Comparison of ENCODE assay signal across 8 cellular contexts in the genomic region with DNA sequence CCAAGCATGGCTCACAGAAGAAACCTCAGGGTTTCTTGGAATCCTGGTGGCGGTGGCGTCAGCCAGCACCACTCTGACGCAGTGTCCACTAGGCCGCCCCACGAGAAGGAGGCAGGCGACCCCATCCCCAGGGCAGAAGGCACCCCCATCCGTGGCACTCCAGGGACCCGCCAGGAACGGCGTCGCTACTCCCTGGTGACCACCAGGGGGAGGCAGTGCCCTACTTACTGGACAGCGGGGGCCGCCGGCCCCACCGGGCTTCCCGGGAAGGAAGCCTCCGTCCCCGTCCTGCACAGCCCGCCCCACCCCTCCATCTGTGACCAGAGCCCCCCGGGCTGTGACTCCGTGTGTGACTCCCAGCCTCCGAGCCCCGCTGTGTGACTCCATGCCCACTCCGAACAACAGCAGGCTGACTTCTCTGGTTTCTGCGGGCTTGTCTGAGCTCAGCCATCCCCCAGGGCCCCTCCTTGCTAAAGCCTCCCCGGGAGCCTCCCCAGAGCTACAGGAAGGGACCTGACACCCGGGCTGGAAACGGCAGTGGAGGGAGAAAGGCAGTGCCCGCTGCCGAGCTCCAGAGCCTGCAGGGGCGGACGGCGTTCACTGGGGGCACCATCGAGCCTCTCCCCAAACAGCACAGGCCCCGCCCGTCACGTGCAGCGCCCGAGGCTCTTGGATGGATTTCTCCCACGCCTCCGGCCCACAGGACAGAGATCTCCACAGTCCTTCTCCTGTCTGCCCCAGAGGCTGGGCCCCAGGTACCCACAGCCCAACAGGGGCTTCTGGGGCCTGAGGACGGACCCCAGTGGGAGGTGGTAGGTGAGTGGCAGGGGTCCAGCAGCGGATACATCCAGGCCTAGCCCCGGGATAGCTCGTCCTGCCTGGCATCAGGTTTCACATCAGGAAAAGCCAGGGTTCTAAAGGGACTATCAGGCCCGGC. TPM values are rescaled to one million over a fixed set of nuclear protein-coding genes. Genes with fewer than 3 reads are reported as not detected.
DNase-seq lines count a peak whose midpoint lies in the region; ATAC-seq, FAIRE-seq and TF ChIP-seq lines count a peak whose summit lies in the region.

No MANE protein-coding gene starts in this region.

- peak overlapping the region; percentile 79 for H3K4me3 Mint-ChIP-seq in activated CD4-positive, alpha-beta memory T cell treated with anti-CD3 and anti-CD28 coated beads, Interleukin-2, amount 10 ng/mL, durations not matched to agents 7 days and 5 days

- no peaks in the 10 kb centered on the region for H3K36me3 ChIP-seq in duodenal mucosa (ENCODE audit: control insufficient read depth in 1 of 2, insufficient read depth in 2 of 2, low read length in 2 of 2)

- H3K27ac Mint-ChIP-seq in activated CD4-positive, alpha-beta memory T cell treated with anti-CD3 and anti-CD28 coated beads, Interleukin-2, amount 10 ng/mL, durations not matched to agents 7 days and 5 days: no peak overlapping the region

- peaks cover 3 to 9% of the 10 kb centered on the region in 2 donors for H3K4me1 ChIP-seq in duodenal mucosa (ENCODE audit: control insufficient read depth in 1 of 2, insufficient read depth in 2 of 2, low read length in 2 of 2)

- peaks cover 9% of the 10 kb centered on the region for H3K27me3 Mint-ChIP-seq in activated CD4-positive, alpha-beta memory T cell treated with anti-CD3 and anti-CD28 coated beads, Interleukin-2, amount 10 ng/mL, durations not matched to agents 7 days and 5 days

- DNase-seq in GM12892 (ENCODE audit: insufficient read length) (peak; percentile 96), HPDE6-E6E7 (ENCODE audit: extremely low spot score) (peak; percentile 97), NCI-H82 (lab: John Stamatoyannopoulos, UW) (peak; percentile 97), lower leg skin (ENCODE audit: low spot score in 2 of 2) (peak; percentile 85 to 98)
- peak; percentile 77 for DNase-seq in activated CD4-positive, alpha-beta memory T cell treated with anti-CD3 and anti-CD28 coated beads, Interleukin-2, amount 10 ng/mL, durations not matched to agents 7 days and 5 days
- DNase-seq in stimulated activated CD4-positive, alpha-beta T cell treated with anti-CD3 and anti-CD28 coated beads, Interleukin-2, amount 100 ng/mL, for 48 hours: peak; percentile 67 to 76

- peak overlapping the region; percentile 73 for H3K4me3 ChIP-seq in duodenal mucosa (ENCODE audit: low read depth in 1 of 2, low read length in 2 of 2)
- peak overlapping the region; percentile 35 for H3K4me3 ChIP-seq in lower leg skin (ENCODE audit: low read depth, poor library complexity, severe bottlenecking)

- TF ChIP-seq POLR2A in GM12892 (IDR thresholded peaks at IDR 0.05; ENCODE audit: low read depth, low read length) (no peak), lower leg skin (IDR thresholded peaks at IDR 0.05) (no peak)

- H3K36me3 Mint-ChIP-seq in activated CD4-positive, alpha-beta memory T cell treated with anti-CD3 and anti-CD28 coated beads, Interleukin-2, amount 10 ng/mL, durations not matched to agents 7 days and 5 days (ENCODE audit: low read depth): no peaks in the 10 kb centered on the region

- H3K9me3 Mint-ChIP-seq in activated CD4-positive, alpha-beta memory T cell treated with anti-CD3 and anti-CD28 coated beads, Interleukin-2, amount 10 ng/mL, durations not matched to agents 7 days and 5 days: no peaks in the 10 kb centered on the region

- no peaks in the 10 kb centered on the region for H3K9me3 ChIP-seq in duodenal mucosa (ENCODE audit: control insufficient read depth in 1 of 2, low read length in 2 of 2)

- intact Hi-C loops in lower leg skin (cut with DNase I; ENCODE audit: low total_unique reads): loop anchor here (10.0 kb wide), 1 partner anchor 498 kb away; no protein-coding TSS in a partner anchor

- H3K4me1 Mint-ChIP-seq in activated CD4-positive, alpha-beta memory T cell treated with anti-CD3 and anti-CD28 coated beads, Interleukin-2, amount 10 ng/mL, durations not matched to agents 7 days and 5 days: peaks cover 12% of the 10 kb centered on the region

- CTCF ChIA-PET in activated CD4-positive, alpha-beta memory T cell treated with anti-CD3 and anti-CD28 coated beads, Interleukin-2, amount 10 ng/mL, durations not matched to agents 7 days and 5 days (lab: Charles Lee): interaction anchor here (0.5 to 3.9 kb wide), 48 partner anchors 8 to 668 kb away, joined by 3 to 52 read pairs (median 4); partner anchors contain the start of genes DDOST, HP1BP3, KIF17 and SH2D5

- peak overlapping the region; percentile 54 to 70 for H3K9ac ChIP-seq in duodenal mucosa (ENCODE audit: low read depth in 1 of 2, low read length in 2 of 2)

- no peaks in the 10 kb centered on the region for H3K27me3 ChIP-seq in duodenal mucosa (ENCODE audit: control insufficient read depth in 1 of 2, insufficient read depth in 2 of 2, low read length in 2 of 2)

- 2% methylated on average over 22 to 40 of the region's 46 CpGs for WGBS in lower leg skin, 2 donors

- no peak for ATAC-seq in HG03442 (IDR thresholded peaks at IDR 0.05; ENCODE audit: unreplicated experiment)

- TF ChIP-seq CTCF in lower leg skin (IDR thresholded peaks at IDR 0.05): peak in 2 of 3 donors; percentile 5 to 51

- POLR2A ChIA-PET in activated CD4-positive, alpha-beta memory T cell treated with anti-CD3 and anti-CD28 coated beads, Interleukin-2, amount 10 ng/mL, durations not matched to agents 7 days and 5 days (lab: Charles Lee): interaction anchor here (1.0 to 1.5 kb wide), 3 partner anchors 90 to 134 kb away, joined by 3 read pairs; partner anchors contain the start of gene HP1BP3

- H3K27ac ChIP-seq in duodenal mucosa (ENCODE audit: low read depth, low read length): peak overlapping the region; percentile 49

- FAIRE-seq in GM12892 (lab: Jason Lieb, UNC): peak; percentile 80

RNA-seq across cellular contexts. Expression of gene KIF17, which starts 21.1 kb away (rescaled TPM):
- 0.42 TPM for polyA plus RNA-seq in GM12892 (2012; ENCODE audit: missing spikeins)
- total RNA-seq in activated CD4-positive, alpha-beta memory T cell treated with anti-CD3 and anti-CD28 coated beads, Interleukin-2, amount 10 ng/mL, durations not matched to agents 7 days and 5 days: not detected
- 1 to 10 TPM in 3 of 4 donors, under 1 TPM in 1; 0.30 to 5.7 (median 2.2) TPM for total RNA-seq in lower leg skin

RNA-seq across cellular contexts. Expression of gene DDOST, which starts 35.5 kb away (rescaled TPM):
- 143 TPM for polyA plus RNA-seq in GM12892 (2012; ENCODE audit: missing spikeins)
- 100 to 1,000 TPM; 171 to 182 TPM for total RNA-seq in activated CD4-positive, alpha-beta memory T cell treated with anti-CD3 and anti-CD28 coated beads, Interleukin-2, amount 10 ng/mL, durations not matched to agents 7 days and 5 days
- 100 to 1,000 TPM in 2 of 4 donors, 10 to 100 TPM in 2; 72.4 to 146 (median 113) TPM for total RNA-seq in lower leg skin

RNA-seq across cellular contexts. Expression of gene SH2D5, which starts 35.8 kb away (rescaled TPM):
- polyA plus RNA-seq in GM12892 (2012; ENCODE audit: missing spikeins): 0.42 TPM
- under 1 TPM in 1 of 2 experiments, not detected in 1; 0.23 TPM for total RNA-seq in activated CD4-positive, alpha-beta memory T cell treated with anti-CD3 and anti-CD28 coated beads, Interleukin-2, amount 10 ng/mL, durations not matched to agents 7 days and 5 days
- total RNA-seq in lower leg skin: 1 to 10 TPM in 1 of 4 donors, under 1 TPM in 3; 0.11 to 1.0 (median 0.18) TPM
